Comparison of ENCODE assay signal across 2 cellular contexts in genomic region chr2:113845796-113846195, GRCh38.
TF ChIP-seq lines count a peak whose summit lies in the region.

No MANE protein-coding gene starts in this region.

TF ChIP-seq in K562, 482 proteins besides CTCF, POLR2A, EP300 and RAD21:
- TF ChIP-seq ZNF431 (CRISPR knock-in tag; IDR thresholded peaks at IDR 0.05), result peak; percentile 96

TF ChIP-seq in HepG2, 621 proteins besides CTCF, POLR2A, EP300 and RAD21:
- peak; percentile 52; the same call in 1 of the 2 replicates for TF ChIP-seq ZNF431 (CRISPR knock-in tag; IDR thresholded peaks at IDR 0.05; ENCODE audit: borderline replicate concordance, low read depth)
